In the genomic region with DNA sequence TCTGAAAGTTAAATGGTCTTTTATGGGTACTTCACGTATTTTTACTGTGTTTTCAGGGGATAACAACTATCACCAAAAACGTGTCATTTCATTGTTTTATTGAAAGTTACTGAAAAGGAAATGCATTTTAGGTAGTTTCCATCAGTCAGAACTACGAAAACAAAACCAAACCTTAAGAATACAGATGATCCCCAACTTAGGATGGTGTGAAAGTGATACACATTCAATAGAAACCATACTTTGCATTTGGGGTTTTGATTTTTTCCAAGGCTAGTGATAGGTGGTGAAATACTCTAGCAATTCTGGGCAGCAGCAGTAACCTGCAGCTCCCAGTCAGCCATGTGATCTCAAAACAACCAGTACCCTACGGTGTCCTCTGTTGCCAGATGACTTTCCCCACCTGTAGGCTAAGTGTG, we compare ENCODE assay signal across 1 cellular context.
TF ChIP-seq lines count a peak whose summit lies in the region.

No MANE protein-coding gene starts in this region.

TF ChIP-seq in HepG2, 621 proteins besides CTCF, POLR2A, EP300 and RAD21:
- TF ChIP-seq NFIC (IDR thresholded peaks at IDR 0.05; ENCODE audit: low read length) (no peak), PTBP1 (IDR thresholded peaks at IDR 0.05; ENCODE audit: low read depth, low read length, poor library complexity, severe bottlenecking) (no peak), ZNF207 (IDR thresholded peaks at IDR 0.05; ENCODE audit: borderline replicate concordance) (no peak), CBX2 (IDR thresholded peaks at IDR 0.05; ENCODE audit: low read depth, low read length) (no peak), CBX2 (CRISPR knock-in tag; IDR thresholded peaks at IDR 0.05; ENCODE audit: low read depth) (no peak), MAFF (IDR thresholded peaks at IDR 0.05; ENCODE audit: low read depth, low read length) (no peak), HCFC1 (IDR thresholded peaks at IDR 0.05; ENCODE audit: low read depth, low read length) (no peak)
